In the genomic region with DNA sequence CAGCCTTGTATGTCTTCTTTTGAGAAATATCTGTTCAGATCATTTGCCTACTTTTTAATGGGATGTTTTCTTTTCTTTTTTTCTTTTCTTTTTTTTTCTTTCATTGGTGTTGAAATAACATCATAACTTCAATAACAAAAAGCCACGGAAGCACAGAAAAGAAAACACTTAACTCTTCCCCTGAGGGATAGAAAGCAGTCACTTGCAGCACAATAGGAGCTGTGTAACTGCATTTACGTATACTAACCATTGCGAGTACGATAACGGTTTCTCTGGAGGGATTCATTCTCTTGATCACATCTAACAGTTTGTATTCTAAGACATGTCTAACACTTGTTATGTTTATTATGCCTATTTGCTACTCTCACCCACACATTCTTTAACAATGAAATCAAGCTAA, we compare ENCODE assay signal across 13 cellular contexts. TPM values are rescaled to one million over a fixed set of nuclear protein-coding genes. Genes with fewer than 3 reads are reported as not detected.
A peak's percentile ranks its signal among the peaks of the same experiment; 100 is the strongest.
DNase-seq lines count a peak whose midpoint lies in the region; ATAC-seq and TF ChIP-seq lines count a peak whose summit lies in the region.
"Had no signal": no experiment of that assay in that cellular context is flagged by ENCODE, and none has a peak within 500 bp of the region (broad histone marks: within the 10 kb centered on the region; RNA-seq: fewer than 3 reads in every experiment).

No MANE protein-coding gene starts in this region.

- no peak for ATAC-seq in GM21447 (IDR thresholded peaks at IDR 0.05; ENCODE audit: unreplicated experiment)
- no peak for ATAC-seq in GM19035 (IDR thresholded peaks at IDR 0.05; ENCODE audit: unreplicated experiment)
- ATAC-seq: A549 had no signal

- peak overlapping the region; percentile 61 for H3K4me3 Mint-ChIP-seq in osteocyte (ENCODE audit: unreplicated experiment)
- H3K4me3 Mint-ChIP-seq: CD8-positive, alpha-beta memory T cell; H9 had no signal

- peaks cover 16% of the 10 kb centered on the region for H3K4me1 Mint-ChIP-seq in osteocyte (ENCODE audit: unreplicated experiment)
- H3K4me1 Mint-ChIP-seq: CD8-positive, alpha-beta memory T cell had no signal

- no peaks in the 10 kb centered on the region for H3K9me3 Mint-ChIP-seq in osteocyte (ENCODE audit: unreplicated experiment)
- H3K9me3 Mint-ChIP-seq: CD8-positive, alpha-beta memory T cell had no signal

- in situ Hi-C loops in SK-MEL-5 (cut with HindIII; ENCODE audit: low pct_unique_long_range_greater_than_20kb, low sequenced_read_pairs) = no loop called here

- no peak for TF ChIP-seq CTCF in osteocyte (IDR thresholded peaks at IDR 0.05)

- no peaks in the 10 kb centered on the region for H3K36me3 Mint-ChIP-seq in osteocyte (ENCODE audit: unreplicated experiment)
- H3K36me3 Mint-ChIP-seq: CD8-positive, alpha-beta memory T cell had no signal

- peak overlapping the region; percentile 70 for H3K27ac Mint-ChIP-seq in osteocyte (ENCODE audit: unreplicated experiment)
- H3K27ac Mint-ChIP-seq: CD8-positive, alpha-beta memory T cell; H9 had no signal

- H3K27me3 Mint-ChIP-seq in osteocyte (ENCODE audit: unreplicated experiment) = peaks cover 37% of the 10 kb centered on the region

- DNase-seq in SK-MEL-5 (ENCODE audit: low read depth, low spot score) (peak; percentile 20), fibroblast of peridontal ligament (ENCODE audit: extremely low read depth) (peak; percentile 16), osteocyte (ENCODE audit: extremely low spot score, unreplicated experiment) (no peak), kidney tubule cell (ENCODE audit: low spot score) (no peak)
- DNase-seq: CD8-positive, alpha-beta memory T cell; DMS53; GF-D8; GOT3; H9; IMR-90 had no signal

RNA-seq across cellular contexts. Expression of a gene that starts 27.3 kb away (rescaled TPM):
- 9.8 and 11.9 TPM in 2 replicates for total RNA-seq in SK-MEL-5 (2014; rRNA removed; shearing (Covaris generic))
- 11.2 and 15.3 TPM in 2 replicates for polyA plus RNA-seq in SK-MEL-5 (2015; cell fraction: cytosol; rRNA removed)
- 8.6 and 12.4 TPM in 2 replicates for polyA plus RNA-seq in SK-MEL-5 (2015; cell fraction: nucleus; rRNA removed)
- total RNA-seq in osteocyte = 8.3 and 9.7 TPM in 2 replicates

RNA-seq across cellular contexts. Expression of a gene that starts 27.8 kb away (rescaled TPM):
- total RNA-seq in SK-MEL-5 (2014; rRNA removed; shearing (Covaris generic)) = 14.5 and 16.4 TPM in 2 replicates
- polyA plus RNA-seq in SK-MEL-5 (2015; cell fraction: cytosol; rRNA removed) = 14.1 and 17.2 TPM in 2 replicates
- polyA plus RNA-seq in SK-MEL-5 (2015; cell fraction: nucleus; rRNA removed) = 11.1 and 17.2 TPM in 2 replicates
- 22.7 and 25.9 TPM in 2 replicates for total RNA-seq in osteocyte

Comparison
In these comparisons a context has a peak if more than half of its experiments do, and no peak if none do; other contexts are left out.
1. DNase-seq: peak in SK-MEL-5 (single experiment) and fibroblast of peridontal ligament (single experiment); none in osteocyte (single experiment) and kidney tubule cell (single experiment).